ENCODE assay signal across 1 cellular context in genomic region chr20:5714261-5715041, GRCh38.
TF ChIP-seq lines count a peak whose summit lies in the region.

No MANE protein-coding gene starts in this region.

TF ChIP-seq in HepG2, 621 proteins besides CTCF, POLR2A, EP300 and RAD21 (continued from another document and continues in another):
- TF ChIP-seq, protein P1, sequence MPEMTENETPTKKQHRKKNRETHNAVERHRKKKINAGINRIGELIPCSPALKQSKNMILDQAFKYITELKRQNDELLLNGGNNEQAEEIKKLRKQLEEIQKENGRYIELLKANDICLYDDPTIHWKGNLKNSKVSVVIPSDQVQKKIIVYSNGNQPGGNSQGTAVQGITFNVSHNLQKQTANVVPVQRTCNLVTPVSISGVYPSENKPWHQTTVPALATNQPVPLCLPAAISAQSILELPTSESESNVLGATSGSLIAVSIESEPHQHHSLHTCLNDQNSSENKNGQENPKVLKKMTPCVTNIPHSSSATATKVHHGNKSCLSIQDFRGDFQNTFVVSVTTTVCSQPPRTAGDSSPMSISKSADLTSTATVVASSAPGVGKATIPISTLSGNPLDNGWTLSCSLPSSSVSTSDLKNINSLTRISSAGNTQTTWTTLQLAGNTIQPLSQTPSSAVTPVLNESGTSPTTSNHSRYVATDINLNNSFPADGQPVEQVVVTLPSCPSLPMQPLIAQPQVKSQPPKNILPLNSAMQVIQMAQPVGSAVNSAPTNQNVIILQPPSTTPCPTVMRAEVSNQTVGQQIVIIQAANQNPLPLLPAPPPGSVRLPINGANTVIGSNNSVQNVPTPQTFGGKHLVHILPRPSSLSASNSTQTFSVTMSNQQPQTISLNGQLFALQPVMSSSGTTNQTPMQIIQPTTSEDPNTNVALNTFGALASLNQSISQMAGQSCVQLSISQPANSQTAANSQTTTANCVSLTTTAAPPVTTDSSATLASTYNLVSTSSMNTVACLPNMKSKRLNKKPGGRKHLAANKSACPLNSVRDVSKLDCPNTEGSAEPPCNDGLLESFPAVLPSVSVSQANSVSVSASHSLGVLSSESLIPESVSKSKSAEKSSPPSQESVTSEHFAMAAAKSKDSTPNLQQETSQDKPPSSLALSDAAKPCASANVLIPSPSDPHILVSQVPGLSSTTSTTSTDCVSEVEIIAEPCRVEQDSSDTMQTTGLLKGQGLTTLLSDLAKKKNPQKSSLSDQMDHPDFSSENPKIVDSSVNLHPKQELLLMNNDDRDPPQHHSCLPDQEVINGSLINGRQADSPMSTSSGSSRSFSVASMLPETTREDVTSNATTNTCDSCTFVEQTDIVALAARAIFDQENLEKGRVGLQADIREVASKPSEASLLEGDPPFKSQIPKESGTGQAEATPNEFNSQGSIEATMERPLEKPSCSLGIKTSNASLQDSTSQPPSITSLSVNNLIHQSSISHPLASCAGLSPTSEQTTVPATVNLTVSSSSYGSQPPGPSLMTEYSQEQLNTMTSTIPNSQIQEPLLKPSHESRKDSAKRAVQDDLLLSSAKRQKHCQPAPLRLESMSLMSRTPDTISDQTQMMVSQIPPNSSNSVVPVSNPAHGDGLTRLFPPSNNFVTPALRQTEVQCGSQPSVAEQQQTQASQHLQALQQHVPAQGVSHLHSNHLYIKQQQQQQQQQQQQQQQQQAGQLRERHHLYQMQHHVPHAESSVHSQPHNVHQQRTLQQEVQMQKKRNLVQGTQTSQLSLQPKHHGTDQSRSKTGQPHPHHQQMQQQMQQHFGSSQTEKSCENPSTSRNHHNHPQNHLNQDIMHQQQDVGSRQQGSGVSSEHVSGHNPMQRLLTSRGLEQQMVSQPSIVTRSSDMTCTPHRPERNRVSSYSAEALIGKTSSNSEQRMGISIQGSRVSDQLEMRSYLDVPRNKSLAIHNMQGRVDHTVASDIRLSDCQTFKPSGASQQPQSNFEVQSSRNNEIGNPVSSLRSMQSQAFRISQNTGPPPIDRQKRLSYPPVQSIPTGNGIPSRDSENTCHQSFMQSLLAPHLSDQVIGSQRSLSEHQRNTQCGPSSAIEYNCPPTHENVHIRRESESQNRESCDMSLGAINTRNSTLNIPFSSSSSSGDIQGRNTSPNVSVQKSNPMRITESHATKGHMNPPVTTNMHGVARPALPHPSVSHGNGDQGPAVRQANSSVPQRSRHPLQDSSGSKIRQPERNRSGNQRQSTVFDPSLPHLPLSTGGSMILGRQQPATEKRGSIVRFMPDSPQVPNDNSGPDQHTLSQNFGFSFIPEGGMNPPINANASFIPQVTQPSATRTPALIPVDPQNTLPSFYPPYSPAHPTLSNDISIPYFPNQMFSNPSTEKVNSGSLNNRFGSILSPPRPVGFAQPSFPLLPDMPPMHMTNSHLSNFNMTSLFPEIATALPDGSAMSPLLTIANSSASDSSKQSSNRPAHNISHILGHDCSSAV (CRISPR knock-in tag; IDR thresholded peaks at IDR 0.05; ENCODE audit: borderline replicate concordance): no peak
- TF ChIP-seq GFI1 (CRISPR knock-in tag; IDR thresholded peaks at IDR 0.05; ENCODE audit: borderline replicate concordance) (no peak; the same call in 1 of the 2 replicates), TARDBP (CRISPR knock-in tag; IDR thresholded peaks at IDR 0.05) (peak; percentile 22; the same call in 1 of the 2 replicates), JARID2 (CRISPR knock-in tag; IDR thresholded peaks at IDR 0.05; ENCODE audit: insufficient replicate concordance) (peak; percentile 45), KDM1A (CRISPR knock-in tag; IDR thresholded peaks at IDR 0.05) (no peak), ZNF572 (CRISPR knock-in tag; IDR thresholded peaks at IDR 0.05) (no peak), SATB2 (CRISPR knock-in tag; IDR thresholded peaks at IDR 0.05) (no peak), CHD2 (IDR thresholded peaks at IDR 0.05; ENCODE audit: low read depth, low read length) (no peak), TBP (CRISPR knock-in tag; IDR thresholded peaks at IDR 0.05) (no peak), ZNF672 (CRISPR knock-in tag; IDR thresholded peaks at IDR 0.05) (no peak), MAF1 (CRISPR knock-in tag; IDR thresholded peaks at IDR 0.05; ENCODE audit: borderline replicate concordance) (no peak), GLMP (CRISPR knock-in tag; IDR thresholded peaks at IDR 0.05; ENCODE audit: borderline replicate concordance) (no peak), ONECUT2 (CRISPR knock-in tag; IDR thresholded peaks at IDR 0.05) (no peak), ZNF879 (CRISPR knock-in tag; IDR thresholded peaks at IDR 0.05) (no peak), FOXA1 (IDR thresholded peaks at IDR 0.05) (0 out of 2 replicates have a peak, but pooled peaks have one; percentile 25), FOXA1 (CRISPR knock-in tag; IDR thresholded peaks at IDR 0.05) (peak; percentile 89), ZNF350 (CRISPR knock-in tag; IDR thresholded peaks at IDR 0.05; ENCODE audit: borderline replicate concordance, low read depth) (no peak), SALL2 (CRISPR knock-in tag; IDR thresholded peaks at IDR 0.05) (no peak), ZNF775 (CRISPR knock-in tag; IDR thresholded peaks at IDR 0.05; ENCODE audit: borderline replicate concordance) (no peak), CERS6 (CRISPR knock-in tag; IDR thresholded peaks at IDR 0.05) (no peak), ZNF205 (CRISPR knock-in tag; IDR thresholded peaks at IDR 0.05) (peak; percentile 69), CCDC6 (CRISPR knock-in tag; IDR thresholded peaks at IDR 0.05) (no peak), TOE1 (CRISPR knock-in tag; IDR thresholded peaks at IDR 0.05) (no peak), SYNCRIP (IDR thresholded peaks at IDR 0.05; ENCODE audit: insufficient read depth, low read depth, low read length) (no peak), MYNN (CRISPR knock-in tag; IDR thresholded peaks at IDR 0.05; ENCODE audit: low read depth) (no peak), ZNF609 (CRISPR knock-in tag; IDR thresholded peaks at IDR 0.05; ENCODE audit: borderline replicate concordance) (no peak), NCOR1 (IDR thresholded peaks at IDR 0.05; ENCODE audit: borderline replicate concordance, low read length) (peak; percentile 68; the same call in 1 of the 2 replicates), ZNF431 (CRISPR knock-in tag; IDR thresholded peaks at IDR 0.05; ENCODE audit: borderline replicate concordance, low read depth) (no peak), ARNT2 (CRISPR knock-in tag; IDR thresholded peaks at IDR 0.05; ENCODE audit: low read depth) (0 out of 2 replicates have a peak, but pooled peaks have one; percentile 15), ZNF7 (CRISPR knock-in tag; IDR thresholded peaks at IDR 0.05) (no peak), SAFB2 (CRISPR knock-in tag; IDR thresholded peaks at IDR 0.05; ENCODE audit: borderline replicate concordance, low read depth) (no peak), BORCS8-MEF2B (CRISPR knock-in tag; IDR thresholded peaks at IDR 0.05) (no peak), NFE2L1 (CRISPR knock-in tag; IDR thresholded peaks at IDR 0.05; ENCODE audit: borderline replicate concordance) (no peak), ZNF263 (CRISPR knock-in tag; IDR thresholded peaks at IDR 0.05) (peak; percentile 21; the same call in 1 of the 2 replicates), SNAI1 (CRISPR knock-in tag; IDR thresholded peaks at IDR 0.05; ENCODE audit: borderline replicate concordance) (no peak)
- TF ChIP-seq, protein P2, sequence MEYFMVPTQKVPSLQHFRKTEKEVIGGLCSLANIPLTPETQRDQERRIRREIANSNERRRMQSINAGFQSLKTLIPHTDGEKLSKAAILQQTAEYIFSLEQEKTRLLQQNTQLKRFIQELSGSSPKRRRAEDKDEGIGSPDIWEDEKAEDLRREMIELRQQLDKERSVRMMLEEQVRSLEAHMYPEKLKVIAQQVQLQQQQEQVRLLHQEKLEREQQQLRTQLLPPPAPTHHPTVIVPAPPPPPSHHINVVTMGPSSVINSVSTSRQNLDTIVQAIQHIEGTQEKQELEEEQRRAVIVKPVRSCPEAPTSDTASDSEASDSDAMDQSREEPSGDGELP (IDR thresholded peaks at IDR 0.05; ENCODE audit: borderline replicate concordance, low read depth): no peak
- TF ChIP-seq, protein P3, sequence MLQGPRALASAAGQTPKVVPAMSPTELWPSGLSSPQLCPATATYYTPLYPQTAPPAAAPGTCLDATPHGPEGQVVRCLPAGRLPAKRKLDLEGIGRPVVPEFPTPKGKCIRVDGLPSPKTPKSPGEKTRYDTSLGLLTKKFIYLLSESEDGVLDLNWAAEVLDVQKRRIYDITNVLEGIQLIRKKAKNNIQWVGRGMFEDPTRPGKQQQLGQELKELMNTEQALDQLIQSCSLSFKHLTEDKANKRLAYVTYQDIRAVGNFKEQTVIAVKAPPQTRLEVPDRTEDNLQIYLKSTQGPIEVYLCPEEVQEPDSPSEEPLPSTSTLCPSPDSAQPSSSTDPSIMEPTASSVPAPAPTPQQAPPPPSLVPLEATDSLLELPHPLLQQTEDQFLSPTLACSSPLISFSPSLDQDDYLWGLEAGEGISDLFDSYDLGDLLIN (CRISPR knock-in tag; IDR thresholded peaks at IDR 0.05; ENCODE audit: borderline replicate concordance): no peak
- TF ChIP-seq, protein P4, sequence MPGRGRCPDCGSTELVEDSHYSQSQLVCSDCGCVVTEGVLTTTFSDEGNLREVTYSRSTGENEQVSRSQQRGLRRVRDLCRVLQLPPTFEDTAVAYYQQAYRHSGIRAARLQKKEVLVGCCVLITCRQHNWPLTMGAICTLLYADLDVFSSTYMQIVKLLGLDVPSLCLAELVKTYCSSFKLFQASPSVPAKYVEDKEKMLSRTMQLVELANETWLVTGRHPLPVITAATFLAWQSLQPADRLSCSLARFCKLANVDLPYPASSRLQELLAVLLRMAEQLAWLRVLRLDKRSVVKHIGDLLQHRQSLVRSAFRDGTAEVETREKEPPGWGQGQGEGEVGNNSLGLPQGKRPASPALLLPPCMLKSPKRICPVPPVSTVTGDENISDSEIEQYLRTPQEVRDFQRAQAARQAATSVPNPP (CRISPR knock-in tag; IDR thresholded peaks at IDR 0.05): no peak
- TF ChIP-seq, protein P5, sequence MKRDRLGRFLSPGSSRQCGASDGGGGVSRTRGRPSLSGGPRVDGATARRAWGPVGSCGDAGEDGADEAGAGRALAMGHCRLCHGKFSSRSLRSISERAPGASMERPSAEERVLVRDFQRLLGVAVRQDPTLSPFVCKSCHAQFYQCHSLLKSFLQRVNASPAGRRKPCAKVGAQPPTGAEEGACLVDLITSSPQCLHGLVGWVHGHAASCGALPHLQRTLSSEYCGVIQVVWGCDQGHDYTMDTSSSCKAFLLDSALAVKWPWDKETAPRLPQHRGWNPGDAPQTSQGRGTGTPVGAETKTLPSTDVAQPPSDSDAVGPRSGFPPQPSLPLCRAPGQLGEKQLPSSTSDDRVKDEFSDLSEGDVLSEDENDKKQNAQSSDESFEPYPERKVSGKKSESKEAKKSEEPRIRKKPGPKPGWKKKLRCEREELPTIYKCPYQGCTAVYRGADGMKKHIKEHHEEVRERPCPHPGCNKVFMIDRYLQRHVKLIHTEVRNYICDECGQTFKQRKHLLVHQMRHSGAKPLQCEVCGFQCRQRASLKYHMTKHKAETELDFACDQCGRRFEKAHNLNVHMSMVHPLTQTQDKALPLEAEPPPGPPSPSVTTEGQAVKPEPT (CRISPR knock-in tag; IDR thresholded peaks at IDR 0.05; ENCODE audit: low read depth): no peak
